ENCODE assay signal across 8 cellular contexts in the genomic region with DNA sequence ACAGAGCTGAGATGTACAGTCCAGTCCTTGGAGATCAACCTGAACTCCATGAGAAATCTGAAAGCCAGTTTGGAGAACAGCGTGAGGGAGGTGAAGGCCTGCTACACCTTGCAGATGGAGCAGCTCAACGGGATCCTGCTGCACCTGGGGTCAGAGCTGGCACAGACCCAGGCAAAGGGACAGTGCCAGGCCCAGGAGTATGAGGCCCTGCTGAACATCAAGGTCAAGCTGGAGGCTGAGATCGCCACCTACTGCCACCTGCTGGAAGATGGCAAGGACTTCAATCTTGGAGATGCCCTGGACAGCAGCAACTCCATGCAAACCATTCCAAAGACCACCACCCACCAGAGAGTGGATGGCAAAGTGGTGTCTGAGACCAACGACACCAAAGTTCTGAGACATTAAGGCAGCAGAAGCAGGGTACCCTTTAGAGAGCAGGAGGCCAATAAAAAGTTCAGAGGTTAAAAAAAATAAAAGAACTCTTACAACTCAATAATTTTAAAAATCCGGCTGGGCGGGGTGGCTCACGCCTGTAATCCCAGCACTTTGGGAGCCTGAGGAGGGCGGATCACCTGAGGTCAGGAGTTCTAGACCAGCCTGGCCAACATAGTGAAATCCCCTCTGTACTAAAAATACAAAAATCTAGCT.
DNase-seq lines count a peak whose midpoint lies in the region; ATAC-seq and TF ChIP-seq lines count a peak whose summit lies in the region.

No MANE protein-coding gene starts in this region.

- H3K9ac ChIP-seq in OCI-LY1 (ENCODE audit: low read length): no peak overlapping the region

- H3K4me2 ChIP-seq in OCI-LY1 (ENCODE audit: low read length): no peak overlapping the region

- H3K9me2 ChIP-seq in OCI-LY1 (ENCODE audit: low read depth, low read length): no peaks in the 10 kb centered on the region

- H2AFZ ChIP-seq in OCI-LY1 (ENCODE audit: low read length): no peak overlapping the region

- H3K4me1 ChIP-seq in OCI-LY1 (ENCODE audit: insufficient read depth, low read length, severe bottlenecking): no peaks in the 10 kb centered on the region

- peaks cover 7% of the 10 kb centered on the region; the same call in 1 of the 2 replicates for H3K9me3 ChIP-seq in OCI-LY1 (ENCODE audit: low read length)

- ATAC-seq in GM18517 (IDR thresholded peaks at IDR 0.05; ENCODE audit: unreplicated experiment): no peak

- H4K20me1 ChIP-seq in OCI-LY1 (ENCODE audit: insufficient read depth, low read length): no peaks in the 10 kb centered on the region

- H3K79me2 ChIP-seq in OCI-LY1 (ENCODE audit: insufficient read depth, low read length): no peaks in the 10 kb centered on the region

- peak; percentile 52 for TF ChIP-seq CTCF in OCI-LY1 (IDR thresholded peaks at IDR 0.05; ENCODE audit: low read length)

- H3K4me3 ChIP-seq in OCI-LY1 (ENCODE audit: low read depth, low read length, poor library complexity, severe bottlenecking): no peak overlapping the region

- H3K27ac ChIP-seq in OCI-LY1 (ENCODE audit: low read depth, low read length, poor library complexity, severe bottlenecking): no peak overlapping the region

- 0 out of 2 replicates have a peak, but pooled peaks cover 4% of the 10 kb centered on the region for H3K27me3 ChIP-seq in OCI-LY1 (ENCODE audit: insufficient read depth, low read length)

- H3K36me3 ChIP-seq in OCI-LY1 (ENCODE audit: insufficient read depth, low read length): no peaks in the 10 kb centered on the region; the same call in 1 of the 2 replicates

- peak; percentile 68 for DNase-seq in NCI-H2029 (lab: John Stamatoyannopoulos, UW)
- no peak for DNase-seq in NCI-H2029 treated with DMSO at 0.1 percent for 48 hours (lab: John Stamatoyannopoulos, UW)
- peak; percentile 53 for DNase-seq in activated naive CD4-positive, alpha-beta T cell treated with anti-CD3 and anti-CD28 coated beads, Interleukin-2, amount 50 U/mL, for 16 hours
- DNase-seq in iris pigment epithelial cell (ENCODE audit: low read depth): peak; percentile 45
- DNase-seq in stimulated activated CD8-positive, alpha-beta memory T cell treated with anti-CD3 and anti-CD28 coated beads, Interleukin-15, amount 100 ng/mL, for 48 hours (ENCODE audit: low read depth in 2 of 2): peak; percentile 17 to 21
- no peak for DNase-seq in NCI-H2171 treated with DMSO at 0.1 percent for 48 hours (lab: John Stamatoyannopoulos, UW)

- no peaks in the 10 kb centered on the region for H3F3A ChIP-seq in OCI-LY1 (ENCODE audit: insufficient read depth, low read length)

Comparison
In these comparisons a context has a peak if more than half of its experiments do, and no peak if none do; other contexts are left out.
1. DNase-seq: peak in NCI-H2029 (single experiment), activated naive CD4-positive, alpha-beta T cell treated with anti-CD3 and anti-CD28 coated beads, Interleukin-2, amount 50 U/mL, for 16 hours (single experiment), iris pigment epithelial cell (single experiment) and stimulated activated CD8-positive, alpha-beta memory T cell treated with anti-CD3 and anti-CD28 coated beads, Interleukin-15, amount 100 ng/mL, for 48 hours (2 of 2); none in NCI-H2029 treated with DMSO at 0.1 percent for 48 hours (single experiment) and NCI-H2171 treated with DMSO at 0.1 percent for 48 hours (single experiment).